Comparison of ENCODE assay signal across 33 cellular contexts in the genomic region with DNA sequence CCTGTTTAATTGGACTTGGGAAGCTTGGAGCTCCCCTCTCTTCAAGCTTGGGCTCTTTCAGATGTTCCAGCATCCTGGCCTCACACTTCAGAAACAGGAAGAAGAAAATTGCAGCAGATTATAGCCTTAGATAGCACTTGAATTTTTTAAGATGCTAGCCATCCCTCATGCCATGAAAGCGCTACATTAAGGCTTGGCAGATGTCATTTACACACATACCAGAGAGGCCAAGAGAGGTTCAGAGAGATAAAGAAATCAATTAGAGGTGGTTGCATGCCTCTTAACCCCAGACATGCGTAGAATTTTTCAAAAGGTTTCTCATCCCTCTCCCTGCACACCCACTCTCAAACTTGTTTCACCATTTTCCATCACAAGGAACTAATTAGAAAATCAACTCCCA. TPM values are rescaled to one million over a fixed set of nuclear protein-coding genes. Genes with fewer than 3 reads are reported as not detected.
"Had no signal": no experiment of that assay in that cellular context is flagged by ENCODE, and none has a peak within 500 bp of the region (broad histone marks: within the 10 kb centered on the region; RNA-seq: fewer than 3 reads in every experiment).

No MANE protein-coding gene starts in this region.

- H3K4me3 ChIP-seq: coronary artery, esophagus squamous epithelium, heart right ventricle, left lung, psoas muscle, sigmoid colon, skin epidermis, spleen, testis, tibial artery, upper lobe of left lung had no signal

- H3K27ac ChIP-seq: coronary artery, esophagus squamous epithelium, heart right ventricle, left lung, psoas muscle, sigmoid colon, skin epidermis, spleen, testis, tibial artery, upper lobe of left lung had no signal

- H3K27me3 ChIP-seq: left lung, sigmoid colon, testis, tibial artery, upper lobe of left lung had no signal

- H3K36me3 ChIP-seq: esophagus squamous epithelium, heart right ventricle, left lung, sigmoid colon, spleen, tibial artery, upper lobe of left lung had no signal

- H3K4me1 ChIP-seq: esophagus squamous epithelium, heart right ventricle, left lung, psoas muscle, spleen, testis, tibial artery, upper lobe of left lung had no signal

- ATAC-seq: heart right ventricle; left cardiac atrium; left lung; naive thymus-derived CD4-positive, alpha-beta T cell; psoas muscle; right cardiac atrium; stimulated activated memory B cell treated with anti-CD40 and anti-IgM and Interleukin-4, amounts not matched to agents 10 μg/mL and 1 μg/mL and 100 μg/mL, for 72 hours; stimulated activated naive CD8-positive, alpha-beta T cell treated with anti-CD3 and anti-CD28 coated beads, Interleukin-15, Interleukin-2, amounts not matched to agents 100 U/mL and 50 U/mL, for 24 hours had no signal

- DNase-seq: dermis blood vessel endothelial cell; effector memory CD4-positive, alpha-beta T cell; esophagus squamous epithelium; foreskin melanocyte; glutamatergic neuron; heart right ventricle; kidney; left cardiac atrium; left lung; mammary epithelial cell; mesendoderm; midbrain; naive thymus-derived CD4-positive, alpha-beta T cell; nucleus accumbens; psoas muscle; right cardiac atrium; sigmoid colon; spleen; stimulated activated CD4-positive, alpha-beta T cell treated with anti-CD3 and anti-CD28 coated beads, Interleukin-4, amount 100 ng/mL, for 4 hours; stimulated activated naive CD8-positive, alpha-beta T cell treated with anti-CD3 and anti-CD28 coated beads, Interleukin-15, Interleukin-2, amounts not matched to agents 100 U/mL and 50 U/mL, for 24 hours; substantia nigra; testis; tibial artery; upper lobe of left lung had no signal

- H3K9me3 ChIP-seq: esophagus squamous epithelium, heart right ventricle, left lung, psoas muscle, sigmoid colon, spleen, testis, tibial artery, upper lobe of left lung had no signal

RNA-seq across cellular contexts. Expression of a gene that starts 31.9 kb away (rescaled TPM):
- total RNA-seq: dermis blood vessel endothelial cell; endothelial cell of umbilical vein; epithelial cell of proximal tubule; esophagus squamous epithelium; heart right ventricle; kidney; left cardiac atrium; left lung; lower leg skin; mammary epithelial cell; mucosa of gallbladder; naive thymus-derived CD4-positive, alpha-beta T cell; osteocyte; psoas muscle; renal cortical epithelial cell; right cardiac atrium; sigmoid colon; spleen; testis; upper lobe of left lung had no signal
- polyA plus RNA-seq: endothelial cell of umbilical vein; heart right ventricle; mammary epithelial cell; naive thymus-derived CD4-positive, alpha-beta T cell; psoas muscle; right cardiac atrium; sigmoid colon; spleen had no signal
